Comparison of ENCODE assay signal across 22 cellular contexts in the genomic region with DNA sequence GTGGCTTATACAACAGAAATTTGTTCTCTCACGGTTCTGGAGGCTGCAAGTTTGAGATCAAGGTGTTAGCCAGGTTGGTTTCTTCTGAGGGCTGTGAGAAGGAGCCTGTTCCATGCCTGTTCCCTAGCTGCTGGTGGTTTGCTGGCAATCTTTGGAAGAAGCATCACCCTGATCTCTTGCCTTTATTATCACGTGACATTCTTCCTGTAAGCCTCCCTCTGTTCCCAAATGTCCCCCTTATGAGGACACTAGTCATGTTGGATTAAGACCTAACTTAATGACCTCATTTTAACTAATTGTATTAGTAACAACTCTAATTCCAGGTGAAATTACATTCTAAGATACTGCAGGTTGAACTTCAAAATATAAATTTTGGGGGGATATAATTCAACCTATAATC.
DNase-seq lines count a peak whose midpoint lies in the region; ATAC-seq, FAIRE-seq and TF ChIP-seq lines count a peak whose summit lies in the region.
"Had no signal": no experiment of that assay in that cellular context is flagged by ENCODE, and none has a peak within 500 bp of the region (broad histone marks: within the 10 kb centered on the region; RNA-seq: fewer than 3 reads in every experiment).

No MANE protein-coding gene starts in this region.

- H2BK5ac ChIP-seq in H1 (ENCODE audit: low read depth, low read length) (no peak overlapping the region), neuronal stem cell (ENCODE audit: low read length) (no peak overlapping the region)

- ATAC-seq in HepG2 = no peak
- ATAC-seq in right lobe of liver = no peak
- ATAC-seq: A549; CD8-positive, alpha-beta T cell had no signal

- H3K27ac Mint-ChIP-seq in nephron progenitor cell = no peak overlapping the region
- H3K27ac Mint-ChIP-seq: B cell; CD4-positive, alpha-beta T cell; CD8-positive, alpha-beta T cell had no signal

- H4K8ac ChIP-seq in H1 (ENCODE audit: extremely low read depth, insufficient read depth, low read length) = no peak overlapping the region
- no peak overlapping the region for H4K8ac ChIP-seq in neuronal stem cell (ENCODE audit: low read depth, low read length)

- H3K27ac ChIP-seq in HepG2 (ENCODE audit: extremely low read length, insufficient read depth, low read length) (no peak overlapping the region), right lobe of liver (no peak overlapping the region), H1 (ENCODE audit: low read depth, low read length) (no peak overlapping the region), neuronal stem cell (replicated peaks; ENCODE audit: low read length) (no peak overlapping the region)
- H3K27ac ChIP-seq: 22Rv1; A549; BLaER1 treated with 17β-estradiol and CSF1 and Interleukin-3, amounts not matched to agents 10 nM and 100 nM; C4-2B had no signal

- H3K36me3 Mint-ChIP-seq in nephron progenitor cell (ENCODE audit: low read depth) = no peaks in the 10 kb centered on the region
- H3K36me3 Mint-ChIP-seq: CD8-positive, alpha-beta T cell had no signal

- H2BK120ac ChIP-seq in H1 (replicated peaks; ENCODE audit: low read depth, low read length) (no peak overlapping the region), neuronal stem cell (ENCODE audit: low read depth, low read length) (no peak overlapping the region)

- no peaks in the 10 kb centered on the region for H3K9me3 ChIP-seq in HepG2 (ENCODE audit: low read length)
- H3K9me3 ChIP-seq in right lobe of liver = no peaks in the 10 kb centered on the region
- H3K9me3 ChIP-seq in H1 (ENCODE audit: insufficient read depth in 2 of 2, low read depth in 1 of 2, low read length in 1 of 2) = no peaks in the 10 kb centered on the region
- H3K9me3 ChIP-seq in neuronal stem cell (replicated peaks in 1 of 2; ENCODE audit: control insufficient read depth in 2 of 2, insufficient read depth in 1 of 2, low read depth in 1 of 2, low read length in 2 of 2) = no peaks in the 10 kb centered on the region
- H3K9me3 ChIP-seq: A549; BLaER1 treated with 17β-estradiol and CSF1 and Interleukin-3, amounts not matched to agents 10 nM and 100 nM; Caco-2 had no signal

- no peak for FAIRE-seq in HepG2 (lab: Jason Lieb, UNC)
- FAIRE-seq in H1 (lab: Jason Lieb, UNC) = no peak
- FAIRE-seq: A549, D721Med, G401.6, GM12891, GM19239 had no signal

- no TSS peak for BruUV-seq in HepG2 (replicated peaks; lab: Mats Ljungman, UMichigan)

- TF ChIP-seq CTCF in HepG2 (CRISPR knock-in tag; IDR thresholded peaks at IDR 0.05) (no peak), right lobe of liver (IDR thresholded peaks at IDR 0.05) (no peak), H1 (IDR thresholded peaks at IDR 0.05; ENCODE audit: control extremely low read depth in 1 of 3, insufficient read depth in 1 of 3, low read depth in 1 of 3, low read length in 3 of 3) (no peak), nephron progenitor cell (IDR thresholded peaks at IDR 0.05) (no peak)

- H3K23me2 ChIP-seq in H1 (ENCODE audit: low read depth, low read length) = no peaks in the 10 kb centered on the region

- intact Hi-C loops in HepG2 (cut with micrococcal nuclease; ENCODE audit: unreplicated experiment) (no loop called here), right lobe of liver (cut with DNase I) (no loop called here)

- no peak overlapping the region for H4K5ac ChIP-seq in H1 (ENCODE audit: insufficient read length, low read depth, low read length)

- H4K91ac ChIP-seq in H1 (replicated peaks; ENCODE audit: insufficient read length, low read length) = no peak overlapping the region
- H4K91ac ChIP-seq in neuronal stem cell (ENCODE audit: low read depth, low read length, poor library complexity) = peak overlapping the region; percentile 15

- no peaks in the 10 kb centered on the region for H3K9me3 Mint-ChIP-seq in nephron progenitor cell
- H3K9me3 Mint-ChIP-seq: CD4-positive, alpha-beta T cell; CD8-positive, alpha-beta T cell had no signal

- TF ChIP-seq EP300 in HepG2 (IDR thresholded peaks at IDR 0.05; ENCODE audit: low read depth in 2 of 2, low read length in 2 of 2) (no peak), HepG2 (CRISPR knock-in tag; IDR thresholded peaks at IDR 0.05; ENCODE audit: borderline replicate concordance) (no peak), H1 (IDR thresholded peaks at IDR 0.05; ENCODE audit: borderline replicate concordance in 1 of 2, low read depth in 2 of 2, low read length in 2 of 2) (no peak)

- no peak overlapping the region for H2AK5ac ChIP-seq in H1 (ENCODE audit: low read depth, low read length)
- no peak overlapping the region for H2AK5ac ChIP-seq in neuronal stem cell (ENCODE audit: low read depth, low read length)

- DNase-seq in HepG2 (ENCODE audit: low spot score) (no peak), right lobe of liver (no peak), H1 (ENCODE audit: low read depth in 1 of 2, low spot score in 2 of 2) (no peak), neuronal stem cell (ENCODE audit: low spot score) (no peak), nephron progenitor cell (no peak)
- DNase-seq in activated effector memory CD4-positive, alpha-beta T cell treated with Interleukin-2 at 50 U/mL for 16 hours = no peak
- DNase-seq: AML-193; Caco-2; Calu3; CD4-positive, alpha-beta T cell; CD8-positive, alpha-beta T cell; DMS79 treated with DMSO at 0.1 percent for 48 hours; GF-D8 had no signal

- CTCF ChIA-PET in HepG2 (lab: Yijun Ruan, JAX; ENCODE audit: low intra/inter-chr PET ratio, low total read pairs) = no interaction called here
- CTCF ChIA-PET in H1 (lab: Charles Lee; ENCODE audit: partially characterized antibody) = interaction anchor here (0.6 kb wide), 1 partner anchor 509 kb away, joined by 3 read pairs; no protein-coding TSS in a partner anchor

- H2BK12ac ChIP-seq in H1 (ENCODE audit: low read depth, low read length) (no peak overlapping the region), neuronal stem cell (ENCODE audit: low read length) (no peak overlapping the region)

- in situ Hi-C loops in HepG2 (cut with HindIII; ENCODE audit: extremely low pct_ligation_motif_present, low pct_unique_long_range_greater_than_20kb) = no loop called here

- H3K4me3 ChIP-seq in HepG2 (replicated peaks in 1 of 3; ENCODE audit: insufficient read depth in 1 of 3, low read depth in 2 of 3, low read length in 3 of 3) = no peak overlapping the region
- H3K4me3 ChIP-seq in right lobe of liver = no peak overlapping the region
- H3K4me3 ChIP-seq in H1 (ENCODE audit: extremely low read depth in 1 of 4, insufficient read depth in 2 of 4, low read depth in 3 of 4, low read length in 4 of 4) = no peak overlapping the region
- H3K4me3 ChIP-seq in neuronal stem cell (ENCODE audit: low read length in 2 of 2) = no peak overlapping the region
- H3K4me3 ChIP-seq: A549; BLaER1 treated with 17β-estradiol and CSF1 and Interleukin-3, amounts not matched to agents 10 nM and 100 nM had no signal

- no peak overlapping the region for H2BK20ac ChIP-seq in H1 (ENCODE audit: low read length)

- H3K18ac ChIP-seq in H1 (ENCODE audit: extremely low read depth, low read length) (no peak overlapping the region), neuronal stem cell (ENCODE audit: low read length) (no peak overlapping the region)

- H3K4me2 ChIP-seq in HepG2 (ENCODE audit: low read depth, low read length) = no peak overlapping the region
- H3K4me2 ChIP-seq in H1 (ENCODE audit: insufficient read depth in 1 of 2, low read depth in 2 of 2, low read length in 2 of 2) = no peak overlapping the region
- no peak overlapping the region for H3K4me2 ChIP-seq in neuronal stem cell (ENCODE audit: insufficient read depth, low read length, poor library complexity, severe bottlenecking)
- H3K4me2 ChIP-seq: A549; BLaER1 treated with 17β-estradiol and CSF1 and Interleukin-3, amounts not matched to agents 10 nM and 100 nM had no signal

- H3K36me3 ChIP-seq in HepG2 (replicated peaks in 1 of 2; ENCODE audit: control insufficient read depth in 1 of 2, insufficient read depth in 2 of 2, low read length in 2 of 2) = no peaks in the 10 kb centered on the region
- no peaks in the 10 kb centered on the region for H3K36me3 ChIP-seq in right lobe of liver
- no peaks in the 10 kb centered on the region for H3K36me3 ChIP-seq in H1 (ENCODE audit: control insufficient read depth in 2 of 4, insufficient read depth in 4 of 4, low read length in 3 of 4)
- no peaks in the 10 kb centered on the region for H3K36me3 ChIP-seq in neuronal stem cell (replicated peaks in 1 of 2; ENCODE audit: control insufficient read depth in 2 of 2, insufficient read depth in 2 of 2, low read length in 2 of 2)
- H3K36me3 ChIP-seq: BLaER1 treated with 17β-estradiol and CSF1 and Interleukin-3, amounts not matched to agents 10 nM and 100 nM had no signal

- H3K4ac ChIP-seq in H1 (replicated peaks; ENCODE audit: insufficient read length, low read depth, low read length) = no peak overlapping the region
- no peak overlapping the region for H3K4ac ChIP-seq in neuronal stem cell (ENCODE audit: low read length)

- H3K4me1 Mint-ChIP-seq in nephron progenitor cell = peaks cover 17% of the 10 kb centered on the region
- H3K4me1 Mint-ChIP-seq: B cell had no signal

- TF ChIP-seq POLR2A in HepG2 (IDR thresholded peaks at IDR 0.05; ENCODE audit: insufficient read depth in 1 of 2, low read depth in 2 of 2, low read length in 2 of 2) (no peak), right lobe of liver (IDR thresholded peaks at IDR 0.05) (no peak), H1 (IDR thresholded peaks at IDR 0.05; ENCODE audit: control extremely low read depth in 1 of 2, low read depth in 2 of 2, low read length in 2 of 2) (no peak)

- 2% methylated on average over 2 of the region's 2 CpGs for WGBS in HepG2 (ENCODE audit: low lambda C conversion rate)
- WGBS in right lobe of liver (ENCODE audit: insufficient coverage, low coverage, low lambda C conversion rate, missing lambda C conversion rate) = 35% methylated on average over 2 of the region's 2 CpGs
- 88% methylated on average over 2 of the region's 2 CpGs; no CpG with 5 or more reads in 1 of the 2 experiments for whole genome bisulfite sequencing in H1 (ENCODE audit: extremely low coverage in 1 of 2, insufficient coverage in 1 of 2, insufficient read length in 1 of 2, insufficient replicate concordance in 2 of 2, low coverage in 1 of 2, low lambda C conversion rate in 2 of 2, missing lambda C conversion rate in 1 of 2), 2 experiments
- WGBS in neuronal stem cell (ENCODE audit: extremely low coverage in 2 of 2, insufficient read length in 2 of 2, insufficient replicate concordance in 1 of 2), 2 donors = no CpG with 5 or more reads among the region's 2 CpGs

- no peaks in the 10 kb centered on the region for H3K27me3 Mint-ChIP-seq in nephron progenitor cell (ENCODE audit: low read depth, poor library complexity)
- H3K27me3 Mint-ChIP-seq: B cell had no signal

- H2BK15ac ChIP-seq in H1 (ENCODE audit: low read length) = no peak overlapping the region
- no peak overlapping the region for H2BK15ac ChIP-seq in neuronal stem cell (ENCODE audit: low read length)

- H3K4me1 ChIP-seq in HepG2 (ENCODE audit: insufficient read depth, low read length) (no peaks in the 10 kb centered on the region), right lobe of liver (no peaks in the 10 kb centered on the region), H1 (replicated peaks in 1 of 4; ENCODE audit: control insufficient read depth in 3 of 4, insufficient read depth in 4 of 4, low read length in 3 of 4) (no peaks in the 10 kb centered on the region), neuronal stem cell (ENCODE audit: control insufficient read depth in 2 of 2, insufficient read depth in 1 of 2, low read depth in 1 of 2, low read length in 2 of 2) (no peaks in the 10 kb centered on the region)
- H3K4me1 ChIP-seq: A549, Caco-2 had no signal

- no peak overlapping the region for H3K4me3 Mint-ChIP-seq in nephron progenitor cell
- H3K4me3 Mint-ChIP-seq: B cell; CD4-positive, alpha-beta T cell; CD8-positive, alpha-beta T cell had no signal

- no peak overlapping the region for H3K56ac ChIP-seq in H1 (replicated peaks; ENCODE audit: insufficient read length, low read depth, low read length)

- TF ChIP-seq RAD21 in HepG2 (CRISPR knock-in tag; IDR thresholded peaks at IDR 0.05) = no peak
- TF ChIP-seq RAD21 in H1 (IDR thresholded peaks at IDR 0.05 in 1 of 2, conservative IDR thresholded peaks at IDR 0.05 in 1 of 2; ENCODE audit: low read depth in 2 of 2, low read length in 2 of 2) = no peak

- H3K23ac ChIP-seq in H1 (ENCODE audit: insufficient read length) (no peak overlapping the region), neuronal stem cell (ENCODE audit: low read depth, low read length, poor library complexity) (no peak overlapping the region)

- H3K9ac ChIP-seq in HepG2 (ENCODE audit: insufficient read depth, low read depth, low read length) = no peak overlapping the region
- H3K9ac ChIP-seq in H1 (replicated peaks in 1 of 4; ENCODE audit: extremely low read depth in 1 of 4, low read depth in 3 of 4, low read length in 3 of 4) = no peak overlapping the region
- no peak overlapping the region for H3K9ac ChIP-seq in neuronal stem cell (ENCODE audit: low read depth, low read length, poor library complexity)
- H3K9ac ChIP-seq: BLaER1 treated with 17β-estradiol and CSF1 and Interleukin-3, amounts not matched to agents 10 nM and 100 nM had no signal

- H3K27me3 ChIP-seq in HepG2 (ENCODE audit: control insufficient read depth in 1 of 2, insufficient read depth in 2 of 2, low read length in 2 of 2) (no peaks in the 10 kb centered on the region), right lobe of liver (no peaks in the 10 kb centered on the region), H1 (replicated peaks in 1 of 4; ENCODE audit: control insufficient read depth in 3 of 4, extremely low read depth in 1 of 4, insufficient read depth in 3 of 4, low read length in 3 of 4) (no peaks in the 10 kb centered on the region), neuronal stem cell (ENCODE audit: control insufficient read depth in 3 of 3, insufficient read depth in 3 of 3, low read depth in 1 of 3, low read length in 3 of 3) (peaks cover 0 to 8% (median 0%) of the 10 kb centered on the region in 3 experiments)
- H3K27me3 ChIP-seq: BLaER1 treated with 17β-estradiol and CSF1 and Interleukin-3, amounts not matched to agents 10 nM and 100 nM had no signal

- POLR2A ChIA-PET in HepG2 (lab: Yijun Ruan, JAX) (no interaction called here), H1 (lab: Charles Lee; ENCODE audit: partially characterized antibody) (no interaction called here)

- H3K14ac ChIP-seq in H1 (ENCODE audit: insufficient read length) (no peak overlapping the region), neuronal stem cell (ENCODE audit: low read length) (no peak overlapping the region)

- no peak overlapping the region for H2AFZ ChIP-seq in HepG2 (ENCODE audit: low read length)
- 0 out of 2 replicates have a peak overlapping the region, but pooled peaks have one; percentile 68 for H2AFZ ChIP-seq in H1 (ENCODE audit: low read length)
- no peak overlapping the region for H2AFZ ChIP-seq in neuronal stem cell (ENCODE audit: low read length)

- H3K79me2 ChIP-seq in HepG2 (ENCODE audit: insufficient read depth, low read length) (no peaks in the 10 kb centered on the region), H1 (ENCODE audit: control insufficient read depth in 1 of 2, insufficient read depth in 2 of 2, low read length in 2 of 2) (no peaks in the 10 kb centered on the region)

- H4K20me1 ChIP-seq in HepG2 (ENCODE audit: insufficient read depth, low read length) (no peaks in the 10 kb centered on the region), H1 (replicated peaks in 1 of 2; ENCODE audit: control insufficient read depth in 1 of 2, insufficient read depth in 2 of 2, low read length in 2 of 2) (no peaks in the 10 kb centered on the region)
- H4K20me1 ChIP-seq: BLaER1 treated with 17β-estradiol and CSF1 and Interleukin-3, amounts not matched to agents 10 nM and 100 nM had no signal

- H3K79me1 ChIP-seq in H1 (ENCODE audit: low read depth, low read length) = no peaks in the 10 kb centered on the region
- no peaks in the 10 kb centered on the region for H3K79me1 ChIP-seq in neuronal stem cell (ENCODE audit: low read depth, low read length)
